8 cellular contexts compared by ENCODE assay signal in genomic region chr3:42701371-42702065, GRCh38. TPM values are rescaled to one million over a fixed set of nuclear protein-coding genes. Genes with fewer than 3 reads are reported as not detected.
A peak's percentile ranks its signal among the peaks of the same experiment; 100 is the strongest.
DNase-seq lines count a peak whose midpoint lies in the region; ATAC-seq and TF ChIP-seq lines count a peak whose summit lies in the region.

No MANE protein-coding gene starts in this region.

- H3K36me3 Mint-ChIP-seq in natural killer cell, result no peaks in the 10 kb centered on the region

- H3K4me1 Mint-ChIP-seq in natural killer cell, result peaks cover 0 to 16% of the 10 kb centered on the region in 2 donors

- no peak overlapping the region for H3K27ac ChIP-seq in stomach

- intact Hi-C loops in natural killer cell (cut with micrococcal nuclease) (no loop called here), stomach (cut with DNase I; ENCODE audit: low total_unique reads) (no loop called here)

- TF ChIP-seq POLR2A in stomach (IDR thresholded peaks at IDR 0.05), result no peak

- no peak overlapping the region for H3K27ac Mint-ChIP-seq in natural killer cell

- ATAC-seq in natural killer cell (peak; percentile 73 to 95 (median 91)), HG02840 (IDR thresholded peaks at IDR 0.05; ENCODE audit: low FRiP score, unreplicated experiment) (no peak), GM18870 (IDR thresholded peaks at IDR 0.05; ENCODE audit: unreplicated experiment) (no peak)

- H3K4me3 Mint-ChIP-seq in natural killer cell, result no peak overlapping the region

- H3K4me1 ChIP-seq in stomach, result peaks cover 0 to 4% (median 0%) of the 10 kb centered on the region in 4 donors

- H3K9me3 Mint-ChIP-seq in natural killer cell, result no peaks in the 10 kb centered on the region

- peaks cover 0 to 16% of the 10 kb centered on the region in 2 donors for H3K27me3 Mint-ChIP-seq in natural killer cell (ENCODE audit: low read depth in 2 of 2)

- TF ChIP-seq CTCF in epithelial cell of proximal tubule (conservative IDR thresholded peaks at IDR 0.05; ENCODE audit: low read depth, low read length), result peak; percentile 8
- no peak for TF ChIP-seq CTCF in natural killer cell (IDR thresholded peaks at IDR 0.05)
- no peak for TF ChIP-seq CTCF in stomach (IDR thresholded peaks at IDR 0.05)

- H3K9me3 ChIP-seq in stomach, result no peaks in the 10 kb centered on the region

- DNase-seq in ELF-1 (ENCODE audit: low read depth, low spot score), result peak; percentile 87
- DNase-seq in NCI-H510A treated with DMSO at 0.1 percent for 48 hours (lab: John Stamatoyannopoulos, UW), result peak; percentile 52
- peak; percentile 20 to 49 (median 32) for DNase-seq in activated CD8-positive, alpha-beta memory T cell treated with anti-CD3 and anti-CD28 coated beads for 48 hours (ENCODE audit: low read depth in 2 of 3, low spot score in 2 of 3)
- DNase-seq in epithelial cell of proximal tubule (ENCODE audit: low read depth), result no peak
- DNase-seq in natural killer cell, result peak; percentile 53
- DNase-seq in stomach, result peak; percentile 54

- H3K4me3 ChIP-seq in epithelial cell of proximal tubule (ENCODE audit: low read depth, low read length) (no peak overlapping the region), stomach (no peak overlapping the region)

- no peaks in the 10 kb centered on the region for H3K36me3 ChIP-seq in stomach

- no peak for TF ChIP-seq EP300 in stomach (IDR thresholded peaks at IDR 0.05)

- WGBS in stomach, 5 donors, result 28 to 37% (median 31%) methylated on average over 10 to 15 of the region's 15 CpGs

- peaks cover 0 to 29% (median 0%) of the 10 kb centered on the region in 3 donors for H3K27me3 ChIP-seq in stomach

RNA-seq across cellular contexts. Expression of gene HHATL, which starts 1.1 kb away (rescaled TPM):
- not detected in 2 replicates for total RNA-seq in epithelial cell of proximal tubule
- not detected for total RNA-seq in natural killer cell
- total RNA-seq in stomach, result not detected
- polyA plus RNA-seq in stomach, result 1 to 10 TPM in 1 of 3 donors, under 1 TPM in 2; 0.81 to 6.9 (median 0.90) TPM

RNA-seq across cellular contexts. Expression of gene KLHL40, which starts 16.2 kb away (rescaled TPM):
- total RNA-seq in epithelial cell of proximal tubule (not detected in 2 replicates), natural killer cell (not detected), stomach (under 1 TPM in 1 of 5 donors, not detected in 4; 0.18 TPM)
- 1 to 10 TPM in 1 of 3 donors, under 1 TPM in 1, not detected in 1; 0.05 to 2.0 TPM for polyA plus RNA-seq in stomach

RNA-seq across cellular contexts. Expression of gene ZBTB47, which starts 48.0 kb away (rescaled TPM):
- total RNA-seq in epithelial cell of proximal tubule (5.6 and 6.2 TPM in 2 replicates), natural killer cell (1 to 10 TPM; 2.1 to 3.0 (median 3.0) TPM), stomach (10 to 100 TPM; 10.1 to 40.3 (median 19.6) TPM)
- 10 to 100 TPM; 10.4 to 40.0 (median 32.1) TPM for polyA plus RNA-seq in stomach

Comparison
In these comparisons a context has a peak if more than half of its experiments do, and no peak if none do; other contexts are left out.
1. ATAC-seq: peak in natural killer cell (3 of 3); none in HG02840 (single experiment) and GM18870 (single experiment).